In genomic region chr5:133789428-133789827, GRCh38 we compare ENCODE assay signal across 1 cellular context.
A peak's percentile ranks its signal among the peaks of the same experiment; 100 is the strongest.
TF ChIP-seq lines count a peak whose summit lies in the region.

No MANE protein-coding gene starts in this region.

TF ChIP-seq in HepG2, 621 proteins besides CTCF, POLR2A, EP300 and RAD21:
- TF ChIP-seq RERE (CRISPR knock-in tag; IDR thresholded peaks at IDR 0.05; ENCODE audit: low read depth), result no peak
- TF ChIP-seq HNF4A (CRISPR knock-in tag; IDR thresholded peaks at IDR 0.05), result 0 out of 2 replicates have a peak, but pooled peaks have one; percentile 9
